Comparison of ENCODE assay signal across 12 cellular contexts in the genomic region with DNA sequence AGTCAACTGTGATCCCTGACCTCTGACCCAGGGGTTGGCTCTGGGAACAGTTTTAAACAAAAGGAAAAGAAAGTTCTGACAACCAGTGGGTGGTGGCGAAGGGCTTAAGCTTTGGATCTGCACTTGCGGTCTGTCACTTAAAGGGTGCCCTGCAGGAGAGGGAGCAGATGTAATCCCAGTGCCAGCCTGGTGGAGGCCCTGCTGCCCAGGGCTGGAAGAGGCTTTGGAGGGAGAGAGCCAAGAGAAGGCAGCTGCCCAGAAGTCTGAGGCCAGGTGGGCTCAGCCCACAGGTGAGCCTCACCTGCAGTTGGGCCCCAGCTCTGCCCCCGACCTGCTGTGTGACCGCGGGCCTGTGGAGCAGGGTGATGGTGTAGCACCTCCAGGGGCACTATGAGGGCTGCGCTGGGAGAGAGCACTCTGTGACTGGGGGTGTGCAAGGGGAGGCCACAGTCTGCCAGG. TPM values are rescaled to one million over a fixed set of nuclear protein-coding genes. Genes with fewer than 3 reads are reported as not detected.
DNase-seq lines count a peak whose midpoint lies in the region; ATAC-seq, FAIRE-seq and TF ChIP-seq lines count a peak whose summit lies in the region.
"Had no signal": no experiment of that assay in that cellular context is flagged by ENCODE, and none has a peak within 500 bp of the region (broad histone marks: within the 10 kb centered on the region; RNA-seq: fewer than 3 reads in every experiment).

No MANE protein-coding gene starts in this region.

- POLR2A ChIA-PET in K562 (lab: Yijun Ruan, JAX), result interaction anchor here (0.5 to 4.7 kb wide), 9 partner anchors 9 to 29 kb away, joined by 3 to 24 read pairs (median 3); no protein-coding TSS in a partner anchor

- CTCF ChIA-PET in K562 (lab: Yijun Ruan, JAX; ENCODE audit: low intra/inter-chr PET ratio), result no interaction called here

- in situ Hi-C loops in K562 (cut with MboI) (no loop called here), KBM-7 (cut with MboI; ENCODE audit: low pct_unique_long_range_greater_than_20kb, low sequenced_read_pairs) (no loop called here)

- no TSS peak for BruUV-seq in K562 (replicated peaks; lab: Mats Ljungman, UMichigan)

- peak overlapping the region; percentile 9 to 92 (median 34); a peak in 14 of 22 replicates for H3K27ac ChIP-seq in BLaER1 treated with 17β-estradiol and CSF1 and Interleukin-3, amounts not matched to agents 10 nM and 100 nM
- H3K27ac ChIP-seq in H9 (ENCODE audit: insufficient read length, low read depth, low read length) (no peak overlapping the region), K562 (ENCODE audit: extremely low read depth, low read depth, low read length) (no peak overlapping the region), lower lobe of right lung (peak overlapping the region; percentile 41)

- peaks cover 8% of the 10 kb centered on the region for H3K9me1 ChIP-seq in K562 (ENCODE audit: control insufficient read depth, insufficient read depth, low read length)

- intact Hi-C loops in K562 (cut with micrococcal nuclease) (no loop called here), lower lobe of right lung (cut with DNase I) (no loop called here), posterior vena cava (cut with DNase I) (no loop called here)

- no peak overlapping the region for H4K5ac ChIP-seq in H9 (ENCODE audit: insufficient read length, low read depth, low read length)

- H3K4me1 ChIP-seq in BLaER1 treated with 17β-estradiol and CSF1 and Interleukin-3, amounts not matched to agents 10 nM and 100 nM, result peaks cover 70 to 99% (median 91%) of the 10 kb centered on the region in 10 experiments
- no peaks in the 10 kb centered on the region; the same call in 1 of the 2 replicates for H3K4me1 ChIP-seq in H9 (ENCODE audit: insufficient read depth, low read length)
- peaks cover 6 to 32% of the 10 kb centered on the region in 2 experiments; a peak in 4 of 5 replicates for H3K4me1 ChIP-seq in K562 (replicated peaks in 1 of 2; ENCODE audit: control insufficient read depth in 2 of 2, insufficient read depth in 2 of 2, low read length in 2 of 2)
- H3K4me1 ChIP-seq in lower lobe of right lung, result peaks cover 63% of the 10 kb centered on the region

- ATAC-seq in K562 (peak; percentile 9; the same call in 2 of the 3 replicates), lower lobe of right lung (no peak)

- peaks cover 38 to 43% of the 10 kb centered on the region in 2 experiments for H3K4me1 Mint-ChIP-seq in H9

- H2AFZ ChIP-seq in H9 (ENCODE audit: low read length) (no peak overlapping the region), K562 (ENCODE audit: low read depth, low read length) (no peak overlapping the region)

- no peak overlapping the region for H3K56ac ChIP-seq in H9 (ENCODE audit: insufficient read length, low read depth, low read length)

- WGBS in H9 (ENCODE audit: extremely low coverage, insufficient read length, low lambda C conversion rate), result no CpG with 5 or more reads among the region's 6 CpGs
- 97% methylated on average over 6 of the region's 6 CpGs for WGBS in K562 (ENCODE audit: insufficient coverage, low coverage, missing lambda C conversion rate)

- no peaks in the 10 kb centered on the region for H3K23me2 ChIP-seq in H9 (ENCODE audit: insufficient read length, low read depth, low read length, poor library complexity, severe bottlenecking)

- H3K27me3 ChIP-seq in BLaER1 treated with 17β-estradiol and CSF1 and Interleukin-3, amounts not matched to agents 10 nM and 100 nM, result no peaks in the 10 kb centered on the region
- H3K27me3 ChIP-seq in H9 (ENCODE audit: insufficient read depth, low read length), result no peaks in the 10 kb centered on the region
- no peaks in the 10 kb centered on the region for H3K27me3 ChIP-seq in K562 (ENCODE audit: control insufficient read depth in 2 of 2, insufficient read depth in 2 of 2, low read length in 2 of 2)
- no peaks in the 10 kb centered on the region for H3K27me3 ChIP-seq in lower lobe of right lung (ENCODE audit: low read depth)

- H3K4me3 Mint-ChIP-seq in H9, result peak overlapping the region in 1 of 2 experiments; percentile 28; a peak in 1 of 5 replicates
- H3K4me3 Mint-ChIP-seq: neural crest cell had no signal

- no peaks in the 10 kb centered on the region for H3K9me3 Mint-ChIP-seq in H9
- H3K9me3 Mint-ChIP-seq: activated naive CD4-positive, alpha-beta T cell treated with anti-CD3 and anti-CD28 coated beads, Interleukin-2, amount 50 U/mL, for 72 hours; neural crest cell had no signal

- no peak overlapping the region for H2BK15ac ChIP-seq in H9 (ENCODE audit: low read depth, low read length)

- H3T11ph ChIP-seq in H9 (ENCODE audit: low read length), result no peak overlapping the region

- no peak overlapping the region for H2BK5ac ChIP-seq in H9 (ENCODE audit: insufficient read length, low read length)

- H2BK12ac ChIP-seq in H9 (ENCODE audit: insufficient read length, low read depth, low read length), result no peak overlapping the region

- no peak for TF ChIP-seq POLR2A in K562 (conservative IDR thresholded peaks at IDR 0.05)

- H3K14ac ChIP-seq in H9 (ENCODE audit: insufficient read depth, low read length), result no peak overlapping the region

- no peaks in the 10 kb centered on the region for H3K27me3 Mint-ChIP-seq in H9 (ENCODE audit: low read depth)

- TF ChIP-seq RAD21 in K562 (CRISPR knock-in tag; conservative IDR thresholded peaks at IDR 0.05 in 1 of 2, IDR thresholded peaks at IDR 0.05 in 1 of 2), result no peak

- H2BK120ac ChIP-seq in H9 (ENCODE audit: low read depth, low read length, poor library complexity, severe bottlenecking), result no peak overlapping the region

- no peak overlapping the region for H3K4me3 ChIP-seq in BLaER1 treated with 17β-estradiol and CSF1 and Interleukin-3, amounts not matched to agents 10 nM and 100 nM
- H3K4me3 ChIP-seq in K562, result no peak overlapping the region
- H3K4me3 ChIP-seq in lower lobe of right lung, result no peak overlapping the region

- peaks cover 4% of the 10 kb centered on the region for H3K79me1 ChIP-seq in H9 (ENCODE audit: insufficient read depth, low read depth, low read length, poor library complexity, severe bottlenecking)

- peak overlapping the region; percentile 27 to 71 (median 46); a peak in 18 of 22 replicates for H3K9ac ChIP-seq in BLaER1 treated with 17β-estradiol and CSF1 and Interleukin-3, amounts not matched to agents 10 nM and 100 nM
- H3K9ac ChIP-seq in H9 (ENCODE audit: extremely low read depth, insufficient read length, low read length) (no peak overlapping the region), K562 (ENCODE audit: insufficient read depth in 1 of 2, low read depth in 2 of 2, low read length in 2 of 2) (peak overlapping the region in 1 of 2 experiments; percentile 65; a peak in 2 of 4 replicates)

- no peak for FAIRE-seq in K562 (lab: Jason Lieb, UNC)
- FAIRE-seq: G401.6 had no signal

- no peak overlapping the region for H3K23ac ChIP-seq in H9 (ENCODE audit: insufficient read length, low read depth, low read length)

- peak overlapping the region; percentile 93 to 100 (median 98) for H3K4me2 ChIP-seq in BLaER1 treated with 17β-estradiol and CSF1 and Interleukin-3, amounts not matched to agents 10 nM and 100 nM
- H3K4me2 ChIP-seq in H9 (ENCODE audit: insufficient read depth, insufficient read length, low read length), result no peak overlapping the region
- H3K4me2 ChIP-seq in K562 (ENCODE audit: insufficient read depth, low read length), result no peak overlapping the region

- no peak overlapping the region for H3K18ac ChIP-seq in H9 (ENCODE audit: insufficient read length, low read depth, low read length)

- no peak overlapping the region for H2BK20ac ChIP-seq in H9 (ENCODE audit: low read depth, low read length, poor library complexity, severe bottlenecking)

- H2AK5ac ChIP-seq in H9 (ENCODE audit: insufficient read length, low read length), result no peak overlapping the region

- peak overlapping the region; percentile 87 to 91 (median 87); a peak in 6 of 7 replicates for H3K27ac Mint-ChIP-seq in H9

- H3K4ac ChIP-seq in H9 (ENCODE audit: low read depth, low read length), result no peak overlapping the region

- H3K79me2 ChIP-seq in H9 (ENCODE audit: insufficient read depth, low read length) (peaks cover 3% of the 10 kb centered on the region; the same call in 1 of the 2 replicates), K562 (ENCODE audit: control insufficient read depth, insufficient read depth, low read length) (peaks cover 92% of the 10 kb centered on the region)

- DNase-seq in H9, result peak; percentile 81
- no peak for DNase-seq in K562 (ENCODE audit: extremely low read depth in 1 of 4, low spot score in 3 of 4)
- no peak for DNase-seq in lower lobe of right lung
- no peak for DNase-seq in NCI-H2171 (lab: John Stamatoyannopoulos, UW)
- DNase-seq in posterior vena cava (ENCODE audit: low spot score), result no peak
- no peak for DNase-seq in KBM-7
- DNase-seq in effector CD8-positive, alpha-beta T cell (lab: John Stamatoyannopoulos, UW), result no peak
- DNase-seq: NCI-H187 treated with DMSO at 0.1 percent for 48 hours had no signal

- TF ChIP-seq CTCF in H9 (conservative IDR thresholded peaks at IDR 0.05) (peak; percentile 62), K562 (IDR thresholded peaks at IDR 0.05 in 2 of 3, conservative IDR thresholded peaks at IDR 0.05 in 1 of 3; ENCODE audit: insufficient read depth in 2 of 3, low read depth in 1 of 3, low read length in 3 of 3) (0 out of 6 replicates have a peak, but pooled peaks of 1 of the 3 experiments have one; percentile 19), lower lobe of right lung (IDR thresholded peaks at IDR 0.05) (no peak)

- TF ChIP-seq EP300 in K562 (IDR thresholded peaks at IDR 0.05; ENCODE audit: low read length), result no peak

- H3K36me3 ChIP-seq in BLaER1 treated with 17β-estradiol and CSF1 and Interleukin-3, amounts not matched to agents 10 nM and 100 nM, result peaks cover 31 to 85% (median 67%) of the 10 kb centered on the region in 11 experiments
- H3K36me3 ChIP-seq in K562 (ENCODE audit: control insufficient read depth, insufficient read depth, low read length) (peaks cover 77% of the 10 kb centered on the region), lower lobe of right lung (peaks cover 24% of the 10 kb centered on the region)

- H3K9me3 ChIP-seq in BLaER1 treated with 17β-estradiol and CSF1 and Interleukin-3, amounts not matched to agents 10 nM and 100 nM (replicated peaks in 1 of 11), result no peaks in the 10 kb centered on the region
- H3K9me3 ChIP-seq in H9 (ENCODE audit: control insufficient read depth, low read depth, low read length) (no peaks in the 10 kb centered on the region), K562 (replicated peaks; ENCODE audit: control insufficient read depth, insufficient read depth, low read depth, low read length) (no peaks in the 10 kb centered on the region), lower lobe of right lung (no peaks in the 10 kb centered on the region)

- H4K8ac ChIP-seq in H9 (replicated peaks; ENCODE audit: insufficient read length, low read depth, low read length), result no peak overlapping the region

- peaks cover 9 to 23% (median 11%) of the 10 kb centered on the region in 3 experiments; a peak in 6 of 7 replicates for H3K36me3 Mint-ChIP-seq in H9 (ENCODE audit: insufficient read depth in 1 of 3, low read depth in 3 of 3)

- H4K20me1 ChIP-seq in BLaER1 treated with 17β-estradiol and CSF1 and Interleukin-3, amounts not matched to agents 10 nM and 100 nM, result peaks cover 83 to 99% (median 88%) of the 10 kb centered on the region in 11 experiments
- H4K20me1 ChIP-seq in H9 (ENCODE audit: control insufficient read depth, insufficient read depth, insufficient read length) (no peaks in the 10 kb centered on the region), K562 (replicated peaks; ENCODE audit: control insufficient read depth, insufficient read depth, low read length) (peaks cover 54% of the 10 kb centered on the region)

- H4K91ac ChIP-seq in H9 (ENCODE audit: insufficient read length, low read depth, low read length), result no peak overlapping the region

RNA-seq across cellular contexts. Expression of a gene that starts 19.1 kb away (rescaled TPM):
- total RNA-seq in H9 (2021), result 37.9 and 40.3 TPM in 2 replicates
- total RNA-seq in K562 (2011; cell fraction: chromatin; rRNA removed; ENCODE audit: low replicate concordance), result 50.2 and 69.6 TPM in 2 replicates
- 38.4 and 40.4 TPM in 2 replicates for total RNA-seq in K562 (2011; cell fraction: nucleolus; rRNA removed)
- total RNA-seq in K562 (2011; cell fraction: nucleoplasm; rRNA removed), result 52.1 and 86.9 TPM in 2 replicates
- 46.7 and 52.0 TPM in 2 replicates for total RNA-seq in K562 (2014; rRNA removed)
- total RNA-seq in K562 (2014; rRNA removed; fragmentation: Illumina TruSeq; extraction: Trizol), result 37.4 and 46.7 TPM in 2 replicates
- 22.9 and 23.4 TPM in 2 replicates for total RNA-seq in K562 (2015; rRNA removed; fragmentation: Illumina TruSeq; extraction: Trizol)
- total RNA-seq in K562 (2021), result 63.8 and 75.3 TPM in 2 replicates
- 28.2 and 32.5 TPM in 2 replicates for polyA plus RNA-seq in K562 (2011; rRNA removed)
- 33.3 and 57.9 TPM in 2 replicates for polyA plus RNA-seq in K562 (2011; cell fraction: cytosol; rRNA removed)
- polyA plus RNA-seq in K562 (2011; cell fraction: nucleus; rRNA removed), result 25.5 and 39.5 TPM in 2 replicates
- polyA plus RNA-seq in K562 (2012), result 29.2 and 33.2 TPM in 2 replicates
- polyA plus RNA-seq in K562 (2014; fragmentation: Illumina TruSeq; extraction: Trizol), result 59.9 and 64.4 TPM in 2 replicates
- polyA plus RNA-seq in K562 (2014; fragmentation: Nextera tagmentation; extraction: Ambion mirVana), result 10 to 100 TPM; 10.8 to 14.3 TPM
- polyA plus RNA-seq in K562 (2014; rRNA removed), result 38.6 and 41.3 TPM in 2 replicates
- 22.2 and 28.8 TPM in 2 replicates for polyA minus RNA-seq in K562 (2011; rRNA and poly(A)+ RNA removed)
- polyA minus RNA-seq in K562 (2011; cell fraction: cytosol; rRNA and poly(A)+ RNA removed), result 40.8 and 46.0 TPM in 2 replicates
- 10.2 and 14.4 TPM in 2 replicates for polyA minus RNA-seq in K562 (2011; cell fraction: nucleus; rRNA and poly(A)+ RNA removed)
- 49.5 TPM for total RNA-seq in lower lobe of right lung
- total RNA-seq in posterior vena cava, result 10 to 100 TPM; 31.9 to 32.4 TPM

RNA-seq across cellular contexts. Expression of a gene that starts 55.9 kb away (rescaled TPM):
- total RNA-seq in H9 (2021), result 11.4 and 13.1 TPM in 2 replicates
- total RNA-seq in K562 (2011; cell fraction: chromatin; rRNA removed; ENCODE audit: low replicate concordance), result 4.2 and 14.8 TPM in 2 replicates
- total RNA-seq in K562 (2011; cell fraction: nucleolus; rRNA removed), result 14.1 and 15.7 TPM in 2 replicates
- total RNA-seq in K562 (2011; cell fraction: nucleoplasm; rRNA removed), result 6.2 and 8.2 TPM in 2 replicates
- total RNA-seq in K562 (2014; rRNA removed), result 6.2 and 8.0 TPM in 2 replicates
- 1.3 and 1.5 TPM in 2 replicates for total RNA-seq in K562 (2014; rRNA removed; fragmentation: Illumina TruSeq; extraction: Trizol)
- 3.0 and 3.5 TPM in 2 replicates for total RNA-seq in K562 (2015; rRNA removed; fragmentation: Illumina TruSeq; extraction: Trizol)
- 8.9 and 12.4 TPM in 2 replicates for total RNA-seq in K562 (2021)
- polyA plus RNA-seq in K562 (2011; rRNA removed), result 2.2 and 2.5 TPM in 2 replicates
- 2.8 and 8.2 TPM in 2 replicates for polyA plus RNA-seq in K562 (2011; cell fraction: cytosol; rRNA removed)
- polyA plus RNA-seq in K562 (2011; cell fraction: nucleus; rRNA removed), result 6.7 and 12.1 TPM in 2 replicates
- polyA plus RNA-seq in K562 (2012), result 6.0 and 7.5 TPM in 2 replicates
- polyA plus RNA-seq in K562 (2014; fragmentation: Illumina TruSeq; extraction: Trizol), result 3.4 and 5.7 TPM in 2 replicates
- under 1 TPM; 0.03 to 0.17 TPM for polyA plus RNA-seq in K562 (2014; fragmentation: Nextera tagmentation; extraction: Ambion mirVana)
- 6.9 and 7.2 TPM in 2 replicates for polyA plus RNA-seq in K562 (2014; rRNA removed)
- 0.84 and 1.5 TPM in 2 replicates for polyA minus RNA-seq in K562 (2011; rRNA and poly(A)+ RNA removed)
- polyA minus RNA-seq in K562 (2011; cell fraction: cytosol; rRNA and poly(A)+ RNA removed), result 2.2 and 4.1 TPM in 2 replicates
- 3.6 and 4.3 TPM in 2 replicates for polyA minus RNA-seq in K562 (2011; cell fraction: nucleus; rRNA and poly(A)+ RNA removed)
- total RNA-seq in lower lobe of right lung, result 20.5 TPM
- total RNA-seq in posterior vena cava, result 10 to 100 TPM in 1 of 2 donors, 1 to 10 TPM in 1; 8.3 to 10.2 TPM

Comparison
In these comparisons a context has a peak if more than half of its experiments do, and no peak if none do; other contexts are left out.
1. H3K27ac ChIP-seq: peak in BLaER1 treated with 17β-estradiol and CSF1 and Interleukin-3, amounts not matched to agents 10 nM and 100 nM (11 of 11) and lower lobe of right lung (single experiment); none in H9 (single experiment) and K562 (single experiment).
2. H3K4me2 ChIP-seq: peak in BLaER1 treated with 17β-estradiol and CSF1 and Interleukin-3, amounts not matched to agents 10 nM and 100 nM (11 of 11); none in H9 (single experiment) and K562 (single experiment).